Comparison of ENCODE assay signal across 8 cellular contexts in the genomic region with DNA sequence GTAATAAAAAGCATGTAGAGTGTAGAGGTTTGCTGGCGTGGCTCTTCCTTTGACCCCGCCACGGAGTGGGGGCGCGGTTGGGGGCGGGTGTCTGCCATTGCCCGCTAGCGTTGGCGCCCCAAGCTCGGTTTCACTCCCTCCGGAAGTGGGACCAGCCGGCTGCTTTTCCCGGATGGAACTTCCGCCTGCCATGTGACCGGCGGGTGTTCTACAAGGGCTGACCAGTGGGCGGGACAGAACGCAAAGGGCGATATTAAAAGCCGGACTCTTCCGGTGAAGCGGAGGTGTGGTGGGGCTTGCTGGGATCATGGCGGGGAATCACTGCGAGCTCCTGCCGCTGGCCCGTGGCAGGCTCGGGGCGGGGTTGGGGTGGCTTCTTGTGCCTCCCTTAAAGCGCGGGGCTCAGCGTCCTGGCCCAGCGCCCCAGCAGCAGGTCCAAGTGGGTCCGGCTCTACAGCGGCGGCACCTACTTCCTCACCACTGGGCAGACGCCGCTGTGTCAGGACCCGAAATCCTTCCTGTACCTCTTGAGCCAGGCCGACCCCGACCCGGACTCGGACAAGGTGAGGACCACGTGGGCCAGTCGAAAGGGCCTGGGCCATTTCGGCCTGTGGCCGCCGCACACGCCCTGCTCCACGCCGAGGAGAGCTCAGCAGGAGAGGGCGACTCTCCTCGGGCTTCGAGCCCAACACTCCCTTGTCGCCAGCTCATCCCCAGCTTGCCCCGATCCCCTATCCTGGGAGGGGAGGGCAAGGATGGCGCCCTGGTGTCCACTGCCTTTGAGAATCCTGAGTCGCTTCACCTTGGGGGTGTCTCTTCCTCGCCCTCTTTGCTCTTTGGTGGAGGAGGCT.
DNase-seq lines count a peak whose midpoint lies in the region; ATAC-seq and TF ChIP-seq lines count a peak whose summit lies in the region.

No MANE protein-coding gene starts in this region.

- H3K4me3 ChIP-seq in ovary = peak overlapping the region; percentile 85
- peak overlapping the region; percentile 71 for H3K4me3 ChIP-seq in thymus (ENCODE audit: low read length)

- DNase-seq in GM03348 (ENCODE audit: low spot score) (peak; percentile 99), HFFc6 (peak; percentile 97), NCI-H1105 (lab: John Stamatoyannopoulos, UW) (peak; percentile 69), SKM-1 treated with dmso at 0.1 percent for 144 hours (lab: John Stamatoyannopoulos, UW; ENCODE audit: unreplicated experiment) (peak; percentile 87), Right ventricle myocardium superior (peak; percentile 96), ovary (peak; percentile 92 to 96 (median 93))
- DNase-seq in activated naive CD8-positive, alpha-beta T cell treated with anti-CD3 and anti-CD28 coated beads, Interleukin-2, amount 10 ng/mL, durations not matched to agents 7 days and 5 days = peak; percentile 80

- peak; percentile 61 for ATAC-seq in activated naive CD8-positive, alpha-beta T cell treated with anti-CD3 and anti-CD28 coated beads, Interleukin-2, amount 10 ng/mL, durations not matched to agents 7 days and 5 days (ENCODE audit: low read depth)
- ATAC-seq in Right ventricle myocardium superior (ENCODE audit: poor library complexity) = peak; percentile 94

- H3K27ac ChIP-seq in ovary (peak overlapping the region in 1 of 2 donors; percentile 16), thymus (ENCODE audit: low read depth) (peak overlapping the region; percentile 77)

- H3K36me3 Mint-ChIP-seq in HFFc6 (ENCODE audit: low read depth) = peaks cover 4% of the 10 kb centered on the region
- no peaks in the 10 kb centered on the region for H3K36me3 Mint-ChIP-seq in activated naive CD8-positive, alpha-beta T cell treated with anti-CD3 and anti-CD28 coated beads, Interleukin-2, amount 10 ng/mL, durations not matched to agents 7 days and 5 days

- no peaks in the 10 kb centered on the region for H3K36me3 ChIP-seq in ovary
- peaks cover 7% of the 10 kb centered on the region for H3K36me3 ChIP-seq in thymus (ENCODE audit: control insufficient read depth, insufficient read depth)

- H3K27ac Mint-ChIP-seq in HFFc6 = peak overlapping the region; percentile 92
- H3K27ac Mint-ChIP-seq in activated naive CD8-positive, alpha-beta T cell treated with anti-CD3 and anti-CD28 coated beads, Interleukin-2, amount 10 ng/mL, durations not matched to agents 7 days and 5 days = peak overlapping the region; percentile 91

- H3K27me3 Mint-ChIP-seq in HFFc6 (ENCODE audit: insufficient read depth) = peaks cover 10% of the 10 kb centered on the region
- H3K27me3 Mint-ChIP-seq in activated naive CD8-positive, alpha-beta T cell treated with anti-CD3 and anti-CD28 coated beads, Interleukin-2, amount 10 ng/mL, durations not matched to agents 7 days and 5 days = no peaks in the 10 kb centered on the region

- H3K4me3 Mint-ChIP-seq in HFFc6 = peak overlapping the region; percentile 98
- peak overlapping the region; percentile 98 for H3K4me3 Mint-ChIP-seq in activated naive CD8-positive, alpha-beta T cell treated with anti-CD3 and anti-CD28 coated beads, Interleukin-2, amount 10 ng/mL, durations not matched to agents 7 days and 5 days

- no peaks in the 10 kb centered on the region for H3K9me3 ChIP-seq in ovary
- H3K9me3 ChIP-seq in thymus (ENCODE audit: control insufficient read depth) = no peaks in the 10 kb centered on the region

- WGBS in ovary, 3 donors = 0 to 1% (median 0%) methylated on average over 50 to 58 of the region's 58 CpGs
- WGBS in thymus = under 1% methylated on average over 58 of the region's 58 CpGs

- no peaks in the 10 kb centered on the region for H3K27me3 ChIP-seq in ovary
- no peaks in the 10 kb centered on the region for H3K27me3 ChIP-seq in thymus (ENCODE audit: control insufficient read depth, insufficient read depth)

- peak; percentile 56 for TF ChIP-seq POLR2A in ovary (IDR thresholded peaks at IDR 0.05)

- H3K4me1 ChIP-seq in ovary (ENCODE audit: insufficient read depth) = peaks cover 3% of the 10 kb centered on the region
- H3K4me1 ChIP-seq in thymus (ENCODE audit: control insufficient read depth, insufficient read depth, low read length) = no peaks in the 10 kb centered on the region

- intact Hi-C loops in Right ventricle myocardium superior (cut with DNase I) = no loop called here
- intact Hi-C loops in ovary (cut with DNase I) = no loop called here

- no peak for TF ChIP-seq EP300 in ovary (IDR thresholded peaks at IDR 0.05)

- TF ChIP-seq CTCF in HFFc6 (IDR thresholded peaks at IDR 0.05) = 0 out of 2 replicates have a peak, but pooled peaks have one; percentile 9
- TF ChIP-seq CTCF in ovary (IDR thresholded peaks at IDR 0.05) = peak in 2 of 3 donors; percentile 12 to 39

- peaks cover 11% of the 10 kb centered on the region; the same call in 1 of the 2 replicates for H3K4me1 Mint-ChIP-seq in HFFc6 (ENCODE audit: low read depth)
- peaks cover 14% of the 10 kb centered on the region for H3K4me1 Mint-ChIP-seq in activated naive CD8-positive, alpha-beta T cell treated with anti-CD3 and anti-CD28 coated beads, Interleukin-2, amount 10 ng/mL, durations not matched to agents 7 days and 5 days

- H3K9me3 Mint-ChIP-seq in HFFc6 = no peaks in the 10 kb centered on the region
- H3K9me3 Mint-ChIP-seq in activated naive CD8-positive, alpha-beta T cell treated with anti-CD3 and anti-CD28 coated beads, Interleukin-2, amount 10 ng/mL, durations not matched to agents 7 days and 5 days = no peaks in the 10 kb centered on the region

- POLR2A ChIA-PET in activated naive CD8-positive, alpha-beta T cell treated with anti-CD3 and anti-CD28 coated beads, Interleukin-2, amount 10 ng/mL, durations not matched to agents 7 days and 5 days (lab: Charles Lee) = interaction anchor here (0.6 to 1.0 kb wide), 4 partner anchors 11 to 448 kb away, joined by 3 to 5 read pairs (median 3); partner anchors contain the start of gene TRAF7
